In the genomic region with DNA sequence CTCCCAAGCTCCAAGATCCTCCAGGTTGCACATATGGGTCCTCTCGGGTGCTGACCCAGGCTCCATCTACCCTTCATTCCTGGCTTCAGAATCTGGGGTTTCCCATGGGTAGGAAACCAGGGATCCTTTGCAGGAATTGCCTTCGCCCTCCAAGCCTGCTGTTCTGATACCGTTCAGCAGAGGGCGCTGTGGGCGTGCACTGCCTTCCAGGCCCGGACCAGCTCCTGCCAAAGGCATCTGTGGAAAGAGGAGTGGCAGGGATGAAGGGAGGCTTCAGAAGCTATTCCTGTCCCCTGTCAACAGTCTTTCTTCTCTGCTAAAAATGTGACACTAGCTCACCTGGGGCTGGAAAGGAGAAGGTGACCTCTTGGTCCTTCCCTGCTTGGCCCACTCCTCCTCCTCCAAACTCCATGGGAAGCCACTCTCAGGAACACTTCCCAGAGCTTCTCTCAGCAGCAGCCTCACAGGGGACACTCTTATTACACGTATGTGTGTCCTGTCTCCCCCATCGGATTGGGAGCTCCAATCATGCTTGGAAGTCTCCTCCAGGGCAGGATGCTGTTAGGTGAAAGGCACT, we compare ENCODE assay signal across 1 cellular context.
TF ChIP-seq lines count a peak whose summit lies in the region.

No MANE protein-coding gene starts in this region.

TF ChIP-seq in SK-N-SH treated with all-trans-retinoic acid at 6 μM for 48 hours, 23 proteins besides CTCF, POLR2A, EP300 and RAD21 (continued from another document):
- TF ChIP-seq, protein P1, sequence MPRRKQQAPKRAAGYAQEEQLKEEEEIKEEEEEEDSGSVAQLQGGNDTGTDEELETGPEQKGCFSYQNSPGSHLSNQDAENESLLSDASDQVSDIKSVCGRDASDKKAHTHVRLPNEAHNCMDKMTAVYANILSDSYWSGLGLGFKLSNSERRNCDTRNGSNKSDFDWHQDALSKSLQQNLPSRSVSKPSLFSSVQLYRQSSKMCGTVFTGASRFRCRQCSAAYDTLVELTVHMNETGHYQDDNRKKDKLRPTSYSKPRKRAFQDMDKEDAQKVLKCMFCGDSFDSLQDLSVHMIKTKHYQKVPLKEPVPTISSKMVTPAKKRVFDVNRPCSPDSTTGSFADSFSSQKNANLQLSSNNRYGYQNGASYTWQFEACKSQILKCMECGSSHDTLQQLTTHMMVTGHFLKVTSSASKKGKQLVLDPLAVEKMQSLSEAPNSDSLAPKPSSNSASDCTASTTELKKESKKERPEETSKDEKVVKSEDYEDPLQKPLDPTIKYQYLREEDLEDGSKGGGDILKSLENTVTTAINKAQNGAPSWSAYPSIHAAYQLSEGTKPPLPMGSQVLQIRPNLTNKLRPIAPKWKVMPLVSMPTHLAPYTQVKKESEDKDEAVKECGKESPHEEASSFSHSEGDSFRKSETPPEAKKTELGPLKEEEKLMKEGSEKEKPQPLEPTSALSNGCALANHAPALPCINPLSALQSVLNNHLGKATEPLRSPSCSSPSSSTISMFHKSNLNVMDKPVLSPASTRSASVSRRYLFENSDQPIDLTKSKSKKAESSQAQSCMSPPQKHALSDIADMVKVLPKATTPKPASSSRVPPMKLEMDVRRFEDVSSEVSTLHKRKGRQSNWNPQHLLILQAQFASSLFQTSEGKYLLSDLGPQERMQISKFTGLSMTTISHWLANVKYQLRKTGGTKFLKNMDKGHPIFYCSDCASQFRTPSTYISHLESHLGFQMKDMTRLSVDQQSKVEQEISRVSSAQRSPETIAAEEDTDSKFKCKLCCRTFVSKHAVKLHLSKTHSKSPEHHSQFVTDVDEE (CRISPR knock-in tag; IDR thresholded peaks at IDR 0.05) = no peak
- TF ChIP-seq TOX (CRISPR knock-in tag; IDR thresholded peaks at IDR 0.05; ENCODE audit: borderline replicate concordance) (no peak), ZNF565 (CRISPR knock-in tag; conservative IDR thresholded peaks at IDR 0.05; ENCODE audit: low read depth) (no peak), ARNTL (CRISPR knock-in tag; IDR thresholded peaks at IDR 0.05; ENCODE audit: borderline replicate concordance, low read depth) (no peak), RARB (CRISPR knock-in tag; IDR thresholded peaks at IDR 0.05) (no peak), SNAI2 (CRISPR knock-in tag; IDR thresholded peaks at IDR 0.05) (no peak), ZFP3 (CRISPR knock-in tag; IDR thresholded peaks at IDR 0.05) (no peak), PPARA (CRISPR knock-in tag; IDR thresholded peaks at IDR 0.05; ENCODE audit: borderline replicate concordance) (no peak), ESRRG (CRISPR knock-in tag; IDR thresholded peaks at IDR 0.05) (no peak), CSDC2 (CRISPR knock-in tag; IDR thresholded peaks at IDR 0.05) (no peak)
- TF ChIP-seq, protein P2, sequence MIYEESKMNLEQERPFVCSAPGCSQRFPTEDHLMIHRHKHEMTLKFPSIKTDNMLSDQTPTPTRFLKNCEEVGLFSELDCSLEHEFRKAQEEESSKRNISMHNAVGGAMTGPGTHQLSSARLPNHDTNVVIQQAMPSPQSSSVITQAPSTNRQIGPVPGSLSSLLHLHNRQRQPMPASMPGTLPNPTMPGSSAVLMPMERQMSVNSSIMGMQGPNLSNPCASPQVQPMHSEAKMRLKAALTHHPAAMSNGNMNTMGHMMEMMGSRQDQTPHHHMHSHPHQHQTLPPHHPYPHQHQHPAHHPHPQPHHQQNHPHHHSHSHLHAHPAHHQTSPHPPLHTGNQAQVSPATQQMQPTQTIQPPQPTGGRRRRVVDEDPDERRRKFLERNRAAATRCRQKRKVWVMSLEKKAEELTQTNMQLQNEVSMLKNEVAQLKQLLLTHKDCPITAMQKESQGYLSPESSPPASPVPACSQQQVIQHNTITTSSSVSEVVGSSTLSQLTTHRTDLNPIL (CRISPR knock-in tag; IDR thresholded peaks at IDR 0.05; ENCODE audit: low read depth) = no peak
- TF ChIP-seq, protein P3, sequence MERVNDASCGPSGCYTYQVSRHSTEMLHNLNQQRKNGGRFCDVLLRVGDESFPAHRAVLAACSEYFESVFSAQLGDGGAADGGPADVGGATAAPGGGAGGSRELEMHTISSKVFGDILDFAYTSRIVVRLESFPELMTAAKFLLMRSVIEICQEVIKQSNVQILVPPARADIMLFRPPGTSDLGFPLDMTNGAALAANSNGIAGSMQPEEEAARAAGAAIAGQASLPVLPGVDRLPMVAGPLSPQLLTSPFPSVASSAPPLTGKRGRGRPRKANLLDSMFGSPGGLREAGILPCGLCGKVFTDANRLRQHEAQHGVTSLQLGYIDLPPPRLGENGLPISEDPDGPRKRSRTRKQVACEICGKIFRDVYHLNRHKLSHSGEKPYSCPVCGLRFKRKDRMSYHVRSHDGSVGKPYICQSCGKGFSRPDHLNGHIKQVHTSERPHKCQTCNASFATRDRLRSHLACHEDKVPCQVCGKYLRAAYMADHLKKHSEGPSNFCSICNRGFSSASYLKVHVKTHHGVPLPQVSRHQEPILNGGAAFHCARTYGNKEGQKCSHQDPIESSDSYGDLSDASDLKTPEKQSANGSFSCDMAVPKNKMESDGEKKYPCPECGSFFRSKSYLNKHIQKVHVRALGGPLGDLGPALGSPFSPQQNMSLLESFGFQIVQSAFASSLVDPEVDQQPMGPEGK (CRISPR knock-in tag; IDR thresholded peaks at IDR 0.05; ENCODE audit: borderline replicate concordance) = no peak
